Comparison of ENCODE assay signal across 9 cellular contexts in the genomic region with DNA sequence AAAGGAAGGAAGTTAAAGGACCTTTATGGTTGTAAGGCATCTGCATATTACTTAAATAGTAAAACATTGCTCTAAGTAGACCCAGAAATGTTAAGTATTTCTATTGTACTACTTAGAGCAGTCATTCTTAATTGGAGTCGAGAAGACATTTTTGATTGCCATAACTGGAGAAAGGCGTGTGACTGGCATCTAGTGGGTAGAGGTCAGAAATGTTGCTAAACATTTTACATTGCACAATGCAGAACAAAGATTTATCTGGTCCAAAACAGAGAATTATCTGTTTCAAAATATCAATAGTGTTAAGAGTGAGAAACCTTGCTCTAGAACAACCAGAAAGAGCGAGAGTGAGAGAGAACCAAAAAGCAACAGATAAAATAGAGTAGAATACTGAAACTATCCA. TPM values are rescaled to one million over a fixed set of nuclear protein-coding genes. Genes with fewer than 3 reads are reported as not detected.
DNase-seq lines count a peak whose midpoint lies in the region; ATAC-seq and TF ChIP-seq lines count a peak whose summit lies in the region.
"Had no signal": no experiment of that assay in that cellular context is flagged by ENCODE, and none has a peak within 500 bp of the region (broad histone marks: within the 10 kb centered on the region; RNA-seq: fewer than 3 reads in every experiment).

No MANE protein-coding gene starts in this region.

- H3K9me3 Mint-ChIP-seq in naive thymus-derived CD4-positive, alpha-beta T cell, result peaks cover 0 to 4% (median 0%) of the 10 kb centered on the region in 11 donors
- H3K9me3 Mint-ChIP-seq: activated naive CD4-positive, alpha-beta T cell treated with anti-CD3 and anti-CD28 coated beads, Interleukin-2, amount 50 U/mL, for 24 hours had no signal

- CTCF ChIA-PET in naive thymus-derived CD4-positive, alpha-beta T cell (lab: Charles Lee), result interaction anchor here (1.6 kb wide), 1 partner anchor 23 kb away, joined by 4 read pairs; the partner anchor contains the start of gene ROCK1

- intact Hi-C loops in body of pancreas (cut with DNase I), result no loop called here
- intact Hi-C loops in naive thymus-derived CD4-positive, alpha-beta T cell (cut with micrococcal nuclease), result loop anchor here (1.0 kb wide), 2 partner anchors 23 to 163 kb away; no protein-coding TSS in a partner anchor

- H3K27me3 ChIP-seq in body of pancreas, result no peaks in the 10 kb centered on the region
- no peaks in the 10 kb centered on the region for H3K27me3 ChIP-seq in naive thymus-derived CD4-positive, alpha-beta T cell (ENCODE audit: control insufficient read depth in 2 of 2, insufficient read depth in 2 of 2, low read length in 2 of 2)

- no peaks in the 10 kb centered on the region for H3K36me3 Mint-ChIP-seq in naive thymus-derived CD4-positive, alpha-beta T cell
- H3K36me3 Mint-ChIP-seq: activated naive CD4-positive, alpha-beta T cell treated with anti-CD3 and anti-CD28 coated beads, Interleukin-2, amount 50 U/mL, for 24 hours had no signal

- no peaks in the 10 kb centered on the region for H3K9me3 ChIP-seq in body of pancreas
- no peaks in the 10 kb centered on the region for H3K9me3 ChIP-seq in naive thymus-derived CD4-positive, alpha-beta T cell (ENCODE audit: control insufficient read depth in 2 of 3, low read length in 3 of 3)

- no peak overlapping the region for H3K4me3 Mint-ChIP-seq in naive thymus-derived CD4-positive, alpha-beta T cell
- H3K4me3 Mint-ChIP-seq: activated naive CD4-positive, alpha-beta T cell treated with anti-CD3 and anti-CD28 coated beads, Interleukin-2, amount 50 U/mL, for 24 hours had no signal

- no peak overlapping the region for H3K4me3 ChIP-seq in body of pancreas
- H3K4me3 ChIP-seq in naive thymus-derived CD4-positive, alpha-beta T cell (ENCODE audit: low read length), result no peak overlapping the region

- no peak overlapping the region for H3K27ac ChIP-seq in body of pancreas
- H3K27ac ChIP-seq in naive thymus-derived CD4-positive, alpha-beta T cell (ENCODE audit: low read depth, low read length), result no peak overlapping the region

- H3K27me3 Mint-ChIP-seq in naive thymus-derived CD4-positive, alpha-beta T cell, result peaks cover 0 to 2% (median 0%) of the 10 kb centered on the region in 5 donors
- H3K27me3 Mint-ChIP-seq: activated naive CD4-positive, alpha-beta T cell treated with anti-CD3 and anti-CD28 coated beads, Interleukin-2, amount 50 U/mL, for 24 hours had no signal

- H3K27ac Mint-ChIP-seq in naive thymus-derived CD4-positive, alpha-beta T cell, result no peak overlapping the region
- H3K27ac Mint-ChIP-seq: activated naive CD4-positive, alpha-beta T cell treated with anti-CD3 and anti-CD28 coated beads, Interleukin-2, amount 50 U/mL, for 24 hours had no signal

- 36 to 42% methylated on average over 3 of the region's 3 CpGs for WGBS in body of pancreas, 2 donors

- no peak for TF ChIP-seq POLR2A in body of pancreas (IDR thresholded peaks at IDR 0.05)

- POLR2A ChIA-PET in naive thymus-derived CD4-positive, alpha-beta T cell (lab: Charles Lee), result no interaction called here

- ATAC-seq in body of pancreas (no peak), HG03196 (IDR thresholded peaks at IDR 0.05; ENCODE audit: unreplicated experiment) (no peak)
- peak; percentile 52 for ATAC-seq in naive thymus-derived CD4-positive, alpha-beta T cell

- TF ChIP-seq CTCF in body of pancreas (IDR thresholded peaks at IDR 0.05), result peak in 4 of 7 experiments; percentile 40 to 55 (median 48)

- DNase-seq in DMS53 (lab: John Stamatoyannopoulos, UW), result peak; percentile 19
- DNase-seq in DMS53 treated with DMSO at 0.1 percent for 48 hours (lab: John Stamatoyannopoulos, UW; ENCODE audit: unreplicated experiment), result no peak
- DNase-seq in M059J (ENCODE audit: low read depth), result peak; percentile 27
- DNase-seq in body of pancreas, result peak in 1 of 4 donors; percentile 15
- peak in 7 of 9 donors; percentile 17 to 56 (median 27) for DNase-seq in naive thymus-derived CD4-positive, alpha-beta T cell
- no peak for DNase-seq in amniotic stem cell (lab: John Stamatoyannopoulos, UW)
- DNase-seq in NCI-H2196 (lab: John Stamatoyannopoulos, UW; ENCODE audit: unreplicated experiment), result no peak

- H3K4me1 Mint-ChIP-seq in naive thymus-derived CD4-positive, alpha-beta T cell, result peaks cover 0 to 4% (median 0%) of the 10 kb centered on the region in 7 donors
- H3K4me1 Mint-ChIP-seq: activated naive CD4-positive, alpha-beta T cell treated with anti-CD3 and anti-CD28 coated beads, Interleukin-2, amount 50 U/mL, for 24 hours had no signal

- H3K4me1 ChIP-seq in body of pancreas, result no peaks in the 10 kb centered on the region
- H3K4me1 ChIP-seq in naive thymus-derived CD4-positive, alpha-beta T cell (ENCODE audit: control insufficient read depth in 2 of 2, insufficient read depth in 2 of 2, low read length in 2 of 2), result no peaks in the 10 kb centered on the region

- H3K36me3 ChIP-seq in body of pancreas (replicated peaks in 1 of 2; ENCODE audit: insufficient read depth in 1 of 2, low read depth in 2 of 2), result no peaks in the 10 kb centered on the region
- H3K36me3 ChIP-seq in naive thymus-derived CD4-positive, alpha-beta T cell (ENCODE audit: control insufficient read depth in 2 of 3, insufficient read depth in 3 of 3, low read length in 3 of 3), result no peaks in the 10 kb centered on the region

RNA-seq across cellular contexts. Expression of gene ROCK1, which starts 23.3 kb away (rescaled TPM):
- 6.3 and 8.9 TPM in 2 replicates for total RNA-seq in M059J (2014; rRNA removed; shearing (Covaris generic))
- total RNA-seq in body of pancreas, result 10 to 100 TPM; 27.7 to 43.1 TPM
- 10 to 100 TPM; 66.2 to 97.5 (median 75.8) TPM for total RNA-seq in naive thymus-derived CD4-positive, alpha-beta T cell
- polyA plus RNA-seq in naive thymus-derived CD4-positive, alpha-beta T cell, result 10 to 100 TPM; 27.6 to 39.2 TPM

Comparison
In these comparisons a context has a peak if more than half of its experiments do, and no peak if none do; other contexts are left out.
1. DNase-seq: peak in DMS53 (single experiment), M059J (single experiment) and naive thymus-derived CD4-positive, alpha-beta T cell (7 of 9); none in DMS53 treated with DMSO at 0.1 percent for 48 hours (single experiment), amniotic stem cell (single experiment) and NCI-H2196 (single experiment).